22 cellular contexts compared by ENCODE assay signal in genomic region chr6:55679503-55679902, GRCh38.
"Had no signal": no experiment of that assay in that cellular context is flagged by ENCODE, and none has a peak within 500 bp of the region (broad histone marks: within the 10 kb centered on the region; RNA-seq: fewer than 3 reads in every experiment).

No MANE protein-coding gene starts in this region.

- H3K4me3 Mint-ChIP-seq: activated naive CD8-positive, alpha-beta T cell treated with anti-CD3 and anti-CD28 coated beads for 36 hours; central memory CD8-positive, alpha-beta T cell; effector memory CD8-positive, alpha-beta T cell; naive thymus-derived CD4-positive, alpha-beta T cell; T-helper 17 cell had no signal

- H3K27me3 Mint-ChIP-seq: activated naive CD8-positive, alpha-beta T cell treated with anti-CD3 and anti-CD28 coated beads for 36 hours; central memory CD8-positive, alpha-beta T cell; effector memory CD8-positive, alpha-beta T cell; naive thymus-derived CD4-positive, alpha-beta T cell; T-helper 17 cell had no signal

- H3K4me3 ChIP-seq: breast epithelium, dorsolateral prefrontal cortex, lower lobe of right lung, ovary, prostate gland had no signal

- H3K4me1 ChIP-seq: breast epithelium, lower lobe of right lung, prostate gland had no signal

- H3K27ac Mint-ChIP-seq: activated naive CD8-positive, alpha-beta T cell treated with anti-CD3 and anti-CD28 coated beads for 36 hours; effector memory CD8-positive, alpha-beta T cell; naive thymus-derived CD4-positive, alpha-beta T cell; T-helper 17 cell had no signal

- H3K36me3 ChIP-seq: breast epithelium, lower lobe of right lung, ovary, prostate gland had no signal

- H3K27ac ChIP-seq: breast epithelium, dorsolateral prefrontal cortex, epithelial cell of prostate, ovary, prostate gland had no signal

- H3K27me3 ChIP-seq: breast epithelium, dorsolateral prefrontal cortex, ovary had no signal

- H3K4me1 Mint-ChIP-seq: activated naive CD8-positive, alpha-beta T cell treated with anti-CD3 and anti-CD28 coated beads for 36 hours; central memory CD8-positive, alpha-beta T cell; naive thymus-derived CD4-positive, alpha-beta T cell; T-helper 17 cell had no signal

- H3K36me3 Mint-ChIP-seq: activated naive CD8-positive, alpha-beta T cell treated with anti-CD3 and anti-CD28 coated beads for 36 hours; naive thymus-derived CD4-positive, alpha-beta T cell had no signal

- DNase-seq: activated CD4-positive, alpha-beta T cell treated with anti-CD3 and anti-CD28 coated beads for 4 hours; activated CD4-positive, alpha-beta T cell treated with anti-CD3 and anti-CD28 coated beads, Interleukin-2, amount 50 U/mL, for 48 hours; activated CD4-positive, CD25-positive, alpha-beta regulatory T cell; activated naive CD4-positive, alpha-beta T cell treated with Interleukin-2 at 50 U/mL for 16 hours; activated naive CD8-positive, alpha-beta T cell treated with anti-CD3 and anti-CD28 coated beads for 36 hours; activated T-cell treated with anti-CD3 and anti-CD28 coated beads, Interleukin-2, amount 50 U/mL, for 48 hours; amygdala; dorsolateral prefrontal cortex; effector memory CD8-positive, alpha-beta T cell; kidney; lower lobe of right lung; naive thymus-derived CD4-positive, alpha-beta T cell; ovary; right cardiac atrium; stimulated activated CD4-positive, alpha-beta T cell treated with anti-CD3 and anti-CD28 coated beads, Interleukin-4, amount 100 ng/mL, for 4 hours; stimulated activated naive CD8-positive, alpha-beta T cell treated with anti-CD3 and anti-CD28 coated beads, Interleukin-15, Interleukin-2, amounts not matched to agents 100 U/mL and 50 U/mL, for 24 hours; SW 1271; T-helper 17 cell had no signal
